ENCODE assay signal across 22 cellular contexts in genomic region chr22:38835888-38836301, GRCh38. TPM values are rescaled to one million over a fixed set of nuclear protein-coding genes. Genes with fewer than 3 reads are reported as not detected.
A peak's percentile ranks its signal among the peaks of the same experiment; 100 is the strongest.
DNase-seq lines count a peak whose midpoint lies in the region; ATAC-seq and TF ChIP-seq lines count a peak whose summit lies in the region.
"Had no signal": no experiment of that assay in that cellular context is flagged by ENCODE, and none has a peak within 500 bp of the region (broad histone marks: within the 10 kb centered on the region; RNA-seq: fewer than 3 reads in every experiment).

No MANE protein-coding gene starts in this region.

- H3K4me1 ChIP-seq in GM23338 (ENCODE audit: insufficient read depth) (peaks cover 19% of the 10 kb centered on the region), left lung (peaks cover 0 to 5% of the 10 kb centered on the region in 2 donors), aorta (ENCODE audit: control insufficient read depth in 1 of 2, insufficient read depth in 2 of 2, low read length in 2 of 2) (no peaks in the 10 kb centered on the region)
- H3K4me1 ChIP-seq: parathyroid adenoma had no signal

- peak overlapping the region; percentile 21 for H3K4me2 ChIP-seq in GM23338

- H3K9me2 ChIP-seq in GM23338 (ENCODE audit: insufficient read depth) = no peaks in the 10 kb centered on the region

- TF ChIP-seq CTCF in GM23338 (conservative IDR thresholded peaks at IDR 0.05; ENCODE audit: low read depth in 2 of 2) (no peak), astrocyte of the spinal cord (IDR thresholded peaks at IDR 0.05; ENCODE audit: low read depth, low read length) (no peak), left lung (IDR thresholded peaks at IDR 0.05) (no peak)

- H3K27ac Mint-ChIP-seq in GM23338 = no peak overlapping the region; the same call in 1 of the 2 replicates
- H3K27ac Mint-ChIP-seq: activated CD4-positive, alpha-beta T cell treated with anti-CD3 and anti-CD28 coated beads for 36 hours; B cell; T-helper 2 cell treated with Interferon-gamma antibody and Interleukin-4, amounts not matched to agents 5 μg/mL and 100 μg/mL, for 36 hours had no signal

- no peak overlapping the region for H2AFZ ChIP-seq in GM23338
- H2AFZ ChIP-seq: parathyroid adenoma had no signal

- in situ Hi-C loops in astrocyte of the spinal cord (cut with HindIII; ENCODE audit: low sequenced_read_pairs) = no loop called here

- no peaks in the 10 kb centered on the region for H3K9me3 ChIP-seq in MG63
- H3K9me3 ChIP-seq in left lung = no peaks in the 10 kb centered on the region
- no peaks in the 10 kb centered on the region for H3K9me3 ChIP-seq in aorta (ENCODE audit: control insufficient read depth, low read length)
- H3K9me3 ChIP-seq: gastroesophageal sphincter, SJSA1 had no signal

- H3K27ac ChIP-seq in GM23338 (ENCODE audit: low read depth) (no peak overlapping the region), left lung (no peak overlapping the region), aorta (ENCODE audit: low read depth in 1 of 2, low read length in 2 of 2) (no peak overlapping the region)
- H3K27ac ChIP-seq: coronary artery, gastroesophageal sphincter, parathyroid adenoma, SJSA1, skin epidermis had no signal

- no peaks in the 10 kb centered on the region for H3K36me3 ChIP-seq in GM23338 (ENCODE audit: insufficient read depth)
- H3K36me3 ChIP-seq in MG63 = no peaks in the 10 kb centered on the region
- H3K36me3 ChIP-seq in left lung = no peaks in the 10 kb centered on the region
- no peaks in the 10 kb centered on the region for H3K36me3 ChIP-seq in aorta (ENCODE audit: control insufficient read depth in 1 of 2, insufficient read depth in 2 of 2, low read length in 1 of 2)
- H3K36me3 ChIP-seq: gastroesophageal sphincter, SJSA1 had no signal

- intact Hi-C loops in left lung (cut with DNase I) (no loop called here), aorta (cut with DNase I) (no loop called here)

- WGBS in aorta, 2 donors = 76 to 77% methylated on average over 19 of the region's 19 CpGs

- H3K4me3 Mint-ChIP-seq in GM23338 = no peak overlapping the region
- H3K4me3 Mint-ChIP-seq: activated CD4-positive, alpha-beta T cell treated with anti-CD3 and anti-CD28 coated beads for 36 hours; B cell; T-helper 2 cell treated with Interferon-gamma antibody and Interleukin-4, amounts not matched to agents 5 μg/mL and 100 μg/mL, for 36 hours had no signal

- no peaks in the 10 kb centered on the region for H4K20me1 ChIP-seq in GM23338 (replicated peaks; ENCODE audit: insufficient read depth)

- no peaks in the 10 kb centered on the region; the same call in 2 of the 3 replicates for H3K9me3 Mint-ChIP-seq in GM23338
- H3K9me3 Mint-ChIP-seq: T-helper 2 cell treated with Interferon-gamma antibody and Interleukin-4, amounts not matched to agents 5 μg/mL and 100 μg/mL, for 36 hours had no signal

- no peaks in the 10 kb centered on the region; the same call in 2 of the 3 replicates for H3K36me3 Mint-ChIP-seq in GM23338 (ENCODE audit: low read depth)

- H3K4me3 ChIP-seq in GM23338 (no peak overlapping the region), MG63 (peak overlapping the region; percentile 13), astrocyte of the spinal cord (ENCODE audit: low read depth, low read length) (no peak overlapping the region), skeletal muscle cell (ENCODE audit: low read depth, low read length) (no peak overlapping the region), left lung (no peak overlapping the region), aorta (ENCODE audit: low read length in 2 of 2) (no peak overlapping the region)
- H3K4me3 ChIP-seq: coronary artery, gastroesophageal sphincter, SJSA1, skin epidermis had no signal

- H3F3A ChIP-seq in GM23338 (replicated peaks; ENCODE audit: low read depth) = no peaks in the 10 kb centered on the region

- no peaks in the 10 kb centered on the region for H3K79me2 ChIP-seq in GM23338 (replicated peaks; ENCODE audit: insufficient read depth)
- H3K79me2 ChIP-seq: parathyroid adenoma had no signal

- peaks cover 2% of the 10 kb centered on the region; the same call in 1 of the 2 replicates for H3K27me3 ChIP-seq in GM23338 (ENCODE audit: insufficient read depth)
- H3K27me3 ChIP-seq in MG63 = no peaks in the 10 kb centered on the region
- H3K27me3 ChIP-seq in left lung = peaks cover 0 to 48% of the 10 kb centered on the region in 2 donors
- no peaks in the 10 kb centered on the region for H3K27me3 ChIP-seq in aorta (ENCODE audit: control insufficient read depth in 1 of 2, insufficient read depth in 2 of 2, low read length in 1 of 2)
- H3K27me3 ChIP-seq: gastroesophageal sphincter, SJSA1 had no signal

- peaks cover 33% of the 10 kb centered on the region for H3K4me1 Mint-ChIP-seq in GM23338
- H3K4me1 Mint-ChIP-seq: B cell had no signal

- peak; percentile 19 for DNase-seq in GM23338 (ENCODE audit: low spot score)
- DNase-seq in MG63 = peak; percentile 66
- DNase-seq in astrocyte of the spinal cord (ENCODE audit: low read depth, low spot score) = peak; percentile 59
- DNase-seq in skeletal muscle cell (ENCODE audit: low read depth) = peak; percentile 8
- DNase-seq in left lung = no peak
- no peak for DNase-seq in aorta
- DNase-seq: activated CD4-positive, alpha-beta T cell treated with anti-CD3 and anti-CD28 coated beads for 36 hours; GDM1; NCI-H2029; NCI-H510A treated with DMSO at 0.1 percent for 48 hours; OCI-M1; stimulated activated CD4-positive, alpha-beta T cell treated with anti-CD3 and anti-CD28 coated beads, Interleukin-4, amount 100 ng/mL, for 4 hours; stimulated activated CD8-positive, alpha-beta memory T cell treated with anti-CD3 and anti-CD28 coated beads, Interleukin-4, amount 100 ng/mL, for 48 hours had no signal

- peaks cover 29% of the 10 kb centered on the region for H3K27me3 Mint-ChIP-seq in GM23338 (ENCODE audit: insufficient read depth, low read depth, poor library complexity)

- ATAC-seq in GM23338 (no peak), HG03196 (IDR thresholded peaks at IDR 0.05; ENCODE audit: unreplicated experiment) (no peak), left lung (no peak), HG02678 (IDR thresholded peaks at IDR 0.05; ENCODE audit: unreplicated experiment) (no peak), aorta (ENCODE audit: low FRiP score) (no peak)
- ATAC-seq: activated CD4-positive, alpha-beta T cell treated with anti-CD3 and anti-CD28 coated beads for 36 hours; gastroesophageal sphincter had no signal

TF ChIP-seq in GM23338, 12 proteins besides CTCF, POLR2A, EP300 and RAD21 (continues in another document):
- TF ChIP-seq EZH2phosphoT487 (IDR thresholded peaks at IDR 0.05; ENCODE audit: unreplicated experiment) = no peak
- TF ChIP-seq NANOG (IDR thresholded peaks at IDR 0.05; ENCODE audit: borderline replicate concordance) = no peak
- no peak for TF ChIP-seq EZH2 (IDR thresholded peaks at IDR 0.05; ENCODE audit: low read depth, unreplicated experiment)
- TF ChIP-seq ZNF331 (CRISPR knock-in tag; IDR thresholded peaks at IDR 0.05; ENCODE audit: low read depth) = no peak
- TF ChIP-seq ETS1 (IDR thresholded peaks at IDR 0.05) = no peak

RNA-seq across cellular contexts. Expression of gene NPTXR, which starts 7.9 kb away (rescaled TPM):
- 9.3 and 13.4 TPM in 2 replicates for total RNA-seq in GM23338 (2014; rRNA removed; shearing (Covaris generic))
- polyA plus RNA-seq in GM23338 (2016; fragmentation: Nextera tagmentation; extraction: Ambion mirVana) (0.75 and 0.89 TPM in 2 replicates), aorta (10 to 100 TPM in 1 of 2 donors, 1 to 10 TPM in 1; 6.1 to 11.3 TPM)
- 0.76 and 1.8 TPM in 2 replicates for total RNA-seq in MG63 (2014; rRNA removed; shearing (Covaris generic); ENCODE audit: low replicate concordance)
- total RNA-seq in left lung (1 to 10 TPM; 4.5 to 5.3 TPM), aorta (10 to 100 TPM; 16.5 to 21.9 TPM)

RNA-seq across cellular contexts. Expression of gene CBX6, which starts 36.1 kb away (rescaled TPM):
- total RNA-seq in GM23338 (2014; rRNA removed; shearing (Covaris generic)) = 18.2 and 23.0 TPM in 2 replicates
- polyA plus RNA-seq in GM23338 (2016; fragmentation: Nextera tagmentation; extraction: Ambion mirVana) (17.4 and 18.5 TPM in 2 replicates), aorta (10 to 100 TPM; 17.5 to 38.9 TPM)
- 9.1 and 18.9 TPM in 2 replicates for total RNA-seq in MG63 (2014; rRNA removed; shearing (Covaris generic); ENCODE audit: low replicate concordance)
- total RNA-seq in left lung (10 to 100 TPM; 63.0 to 80.0 TPM), aorta (100 to 1,000 TPM in 1 of 2 donors, 10 to 100 TPM in 1; 97.2 to 104 TPM)

RNA-seq across cellular contexts. Expression of gene DNAL4, which starts 42.0 kb away (rescaled TPM):
- total RNA-seq in GM23338 (2014; rRNA removed; shearing (Covaris generic)) = 10.0 and 11.3 TPM in 2 replicates
- 8.7 and 9.3 TPM in 2 replicates for polyA plus RNA-seq in GM23338 (2016; fragmentation: Nextera tagmentation; extraction: Ambion mirVana)
- total RNA-seq in MG63 (2014; rRNA removed; shearing (Covaris generic); ENCODE audit: low replicate concordance) = 11.3 and 18.8 TPM in 2 replicates
- 10 to 100 TPM; 16.3 to 21.5 TPM for total RNA-seq in left lung
- total RNA-seq in aorta = 10 to 100 TPM in 1 of 2 donors, 1 to 10 TPM in 1; 8.2 to 10.8 TPM
- polyA plus RNA-seq in aorta = 10 to 100 TPM in 1 of 2 donors, 1 to 10 TPM in 1; 8.8 to 14.3 TPM

Comparison
In these comparisons a context has a peak if more than half of its experiments do, and no peak if none do; other contexts are left out.
1. DNase-seq: peak in GM23338 (single experiment), MG63 (single experiment), astrocyte of the spinal cord (single experiment) and skeletal muscle cell (single experiment); none in left lung (0 of 2) and aorta (0 of 2).